Comparison of ENCODE assay signal across 27 cellular contexts in genomic region chr12:105338954-105339353, GRCh38.
"Had no signal": no experiment of that assay in that cellular context is flagged by ENCODE, and none has a peak within 500 bp of the region (broad histone marks: within the 10 kb centered on the region; RNA-seq: fewer than 3 reads in every experiment).

No MANE protein-coding gene starts in this region.

- H3K27ac Mint-ChIP-seq: activated B cell treated with CpG ODN at 0.5 μM for 24 hours; activated CD8-positive, alpha-beta T cell treated with anti-CD3 and anti-CD28 coated beads for 36 hours; activated naive CD4-positive, alpha-beta T cell treated with anti-CD3 and anti-CD28 coated beads for 36 hours; activated naive CD4-positive, alpha-beta T cell treated with anti-CD3 and anti-CD28 coated beads, Interleukin-2, amount 50 U/mL, for 24 hours; activated naive CD8-positive, alpha-beta T cell treated with anti-CD3 and anti-CD28 coated beads for 36 hours; activated naive CD8-positive, alpha-beta T cell treated with anti-CD3 and anti-CD28 coated beads, Interleukin-2, amount 50 U/mL, for 24 hours; activated T-helper 17 cell treated with anti-CD3 and anti-CD28 coated beads, Interleukin-2, amount 50 U/mL, for 72 hours; T-helper 17 cell; T-helper 2 cell treated with Interferon-gamma antibody and Interleukin-4, amounts not matched to agents 5 μg/mL and 100 μg/mL, for 36 hours had no signal

- H3K27me3 ChIP-seq: brain microvascular endothelial cell, esophagus squamous epithelium had no signal

- H3K4me3 ChIP-seq: esophagus squamous epithelium, gastroesophageal sphincter had no signal

- H3K4me3 Mint-ChIP-seq: activated B cell treated with CpG ODN at 0.5 μM for 24 hours; activated CD8-positive, alpha-beta T cell treated with anti-CD3 and anti-CD28 coated beads for 36 hours; activated naive CD4-positive, alpha-beta T cell treated with anti-CD3 and anti-CD28 coated beads for 36 hours; activated naive CD4-positive, alpha-beta T cell treated with anti-CD3 and anti-CD28 coated beads, Interleukin-2, amount 50 U/mL, for 24 hours; activated naive CD8-positive, alpha-beta T cell treated with anti-CD3 and anti-CD28 coated beads for 36 hours; activated naive CD8-positive, alpha-beta T cell treated with anti-CD3 and anti-CD28 coated beads, Interleukin-2, amount 50 U/mL, for 24 hours; activated T-cell treated with anti-CD3 and anti-CD28 coated beads, Interleukin-2, amount 50 U/mL, for 4 hours; activated T-helper 17 cell treated with anti-CD3 and anti-CD28 coated beads, Interleukin-2, amount 50 U/mL, for 72 hours; central memory CD8-positive, alpha-beta T cell; T-helper 17 cell; T-helper 2 cell treated with Interferon-gamma antibody and Interleukin-4, amounts not matched to agents 5 μg/mL and 100 μg/mL, for 36 hours had no signal

- H3K27ac ChIP-seq: brain microvascular endothelial cell, epithelial cell of prostate, esophagus squamous epithelium, gastroesophageal sphincter, WERI-Rb-1 had no signal

- H3K36me3 ChIP-seq: brain microvascular endothelial cell, esophagus squamous epithelium, gastroesophageal sphincter, WERI-Rb-1 had no signal

- H3K4me1 ChIP-seq: esophagus squamous epithelium, gastroesophageal sphincter had no signal

- H3K27me3 Mint-ChIP-seq: activated B cell treated with CpG ODN at 0.5 μM for 24 hours; activated CD8-positive, alpha-beta T cell treated with anti-CD3 and anti-CD28 coated beads for 36 hours; activated naive CD4-positive, alpha-beta T cell treated with anti-CD3 and anti-CD28 coated beads, Interleukin-2, amount 50 U/mL, for 24 hours; activated naive CD8-positive, alpha-beta T cell treated with anti-CD3 and anti-CD28 coated beads for 36 hours; activated naive CD8-positive, alpha-beta T cell treated with anti-CD3 and anti-CD28 coated beads, Interleukin-2, amount 50 U/mL, for 24 hours; activated T-helper 17 cell treated with anti-CD3 and anti-CD28 coated beads, Interleukin-2, amount 50 U/mL, for 72 hours; central memory CD8-positive, alpha-beta T cell; T-helper 17 cell had no signal

- DNase-seq: activated B cell treated with CpG ODN at 0.5 μM for 24 hours; activated CD4-positive, alpha-beta T cell treated with anti-CD3 and anti-CD28 coated beads for 48 hours; activated CD4-positive, alpha-beta T cell treated with anti-CD3 and anti-CD28 coated beads, Interleukin-2, amount 50 U/mL, for 1 hour; activated CD4-positive, alpha-beta T cell treated with anti-CD3 and anti-CD28 coated beads, Interleukin-2, amount 50 U/mL, for 48 hours; activated CD8-positive, alpha-beta memory T cell treated with anti-CD3 and anti-CD28 coated beads for 24 hours; activated CD8-positive, alpha-beta T cell treated with anti-CD3 and anti-CD28 coated beads for 36 hours; activated effector memory CD4-positive, alpha-beta T cell treated with anti-CD3 and anti-CD28 coated beads, Interleukin-2, amount 50 U/mL, for 16 hours; activated naive CD4-positive, alpha-beta T cell treated with anti-CD3 and anti-CD28 coated beads for 36 hours; activated naive CD8-positive, alpha-beta T cell treated with anti-CD3 and anti-CD28 coated beads for 36 hours; activated naive CD8-positive, alpha-beta T cell treated with anti-CD3 and anti-CD28 coated beads, Interleukin-2, amount 50 U/mL, for 24 hours; activated T-cell treated with anti-CD3 and anti-CD28 coated beads, Interleukin-2, amount 50 U/mL, for 4 hours; brain microvascular endothelial cell; cortex of kidney; effector CD8-positive, alpha-beta T cell; esophagus squamous epithelium; foreskin melanocyte; T-helper 1 cell; T-helper 17 cell; T1000; WERI-Rb-1 had no signal

- ATAC-seq: activated CD4-positive, CD25-positive, alpha-beta regulatory T cell treated with anti-CD3 and anti-CD28 coated beads, Interleukin-2, amount 50 U/mL, for 24 hours; activated CD8-positive, alpha-beta T cell treated with anti-CD3 and anti-CD28 coated beads for 36 hours; activated naive CD8-positive, alpha-beta T cell treated with anti-CD3 and anti-CD28 coated beads, Interleukin-2, amount 50 U/mL, for 24 hours; activated T-cell treated with anti-CD3 and anti-CD28 coated beads, Interleukin-2, amount 50 U/mL, for 4 hours; activated T-helper 17 cell treated with anti-CD3 and anti-CD28 coated beads, Interleukin-2, amount 50 U/mL, for 72 hours; gastroesophageal sphincter; T-helper 17 cell had no signal
